In the genomic region with DNA sequence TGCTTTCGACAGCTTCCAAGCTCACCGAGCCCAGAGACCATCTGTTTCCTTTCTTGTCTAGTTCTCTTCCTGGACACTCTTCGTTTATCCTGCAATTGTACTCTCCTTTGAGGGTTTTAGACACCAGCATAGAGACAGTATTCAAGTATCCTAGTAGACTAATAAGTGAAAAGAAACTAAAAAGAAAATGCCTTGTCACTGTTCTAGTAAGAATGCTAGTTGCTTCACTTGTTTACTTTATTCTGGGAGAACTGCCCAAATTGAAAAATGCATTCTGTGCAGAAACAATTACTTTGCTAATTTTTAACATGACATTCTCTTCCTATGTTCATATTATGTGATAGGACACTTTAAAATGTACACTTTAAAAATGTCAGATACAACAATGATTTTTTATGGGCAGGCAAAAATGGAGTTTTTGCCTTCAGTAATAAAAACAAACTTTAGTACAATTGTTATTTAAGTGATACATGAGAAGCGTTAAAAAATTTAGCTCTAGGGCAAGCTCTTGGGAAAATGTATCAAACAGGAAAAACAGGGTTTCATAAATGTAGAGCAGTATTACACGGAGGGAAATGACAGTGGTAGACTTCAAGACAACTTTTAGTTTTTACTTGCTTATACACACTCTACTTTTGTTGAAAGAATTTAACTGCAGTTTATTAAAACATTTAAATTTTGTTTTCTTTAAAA, we compare ENCODE assay signal across 8 cellular contexts. TPM values are rescaled to one million over a fixed set of nuclear protein-coding genes. Genes with fewer than 3 reads are reported as not detected.
DNase-seq lines count a peak whose midpoint lies in the region; ATAC-seq and TF ChIP-seq lines count a peak whose summit lies in the region.

No MANE protein-coding gene starts in this region.

- peaks cover 32% of the 10 kb centered on the region for H3K4me1 Mint-ChIP-seq in activated CD8-positive, alpha-beta T cell treated with anti-CD3 and anti-CD28 coated beads, Interleukin-2, amount 10 ng/mL, durations not matched to agents 7 days and 5 days (ENCODE audit: low read depth)
- peaks cover 10% of the 10 kb centered on the region for H3K4me1 Mint-ChIP-seq in glutamatergic neuron (ENCODE audit: low read depth, unreplicated experiment)

- TF ChIP-seq CTCF in glutamatergic neuron (IDR thresholded peaks at IDR 0.05; ENCODE audit: partially characterized antibody, unreplicated experiment), result no peak

- H3K9me3 Mint-ChIP-seq in activated CD8-positive, alpha-beta T cell treated with anti-CD3 and anti-CD28 coated beads, Interleukin-2, amount 10 ng/mL, durations not matched to agents 7 days and 5 days (ENCODE audit: insufficient read depth), result no peaks in the 10 kb centered on the region
- H3K9me3 Mint-ChIP-seq in glutamatergic neuron (ENCODE audit: unreplicated experiment), result no peaks in the 10 kb centered on the region

- ATAC-seq in HG02938 (IDR thresholded peaks at IDR 0.05; ENCODE audit: unreplicated experiment) (peak; percentile 3), HG03196 (IDR thresholded peaks at IDR 0.05; ENCODE audit: unreplicated experiment) (no peak), HG03439 (IDR thresholded peaks at IDR 0.05; ENCODE audit: unreplicated experiment) (no peak)
- ATAC-seq in activated CD8-positive, alpha-beta T cell treated with anti-CD3 and anti-CD28 coated beads, Interleukin-2, amount 10 ng/mL, durations not matched to agents 7 days and 5 days, result no peak

- H3K4me3 Mint-ChIP-seq in activated CD8-positive, alpha-beta T cell treated with anti-CD3 and anti-CD28 coated beads, Interleukin-2, amount 10 ng/mL, durations not matched to agents 7 days and 5 days, result peak overlapping the region; percentile 95
- peak overlapping the region; percentile 86 for H3K4me3 Mint-ChIP-seq in glutamatergic neuron (ENCODE audit: unreplicated experiment)

- peaks cover 15% of the 10 kb centered on the region for H3K36me3 Mint-ChIP-seq in activated CD8-positive, alpha-beta T cell treated with anti-CD3 and anti-CD28 coated beads, Interleukin-2, amount 10 ng/mL, durations not matched to agents 7 days and 5 days (ENCODE audit: low read depth)
- H3K36me3 Mint-ChIP-seq in glutamatergic neuron (ENCODE audit: unreplicated experiment), result no peaks in the 10 kb centered on the region

- H3K27ac Mint-ChIP-seq in activated CD8-positive, alpha-beta T cell treated with anti-CD3 and anti-CD28 coated beads, Interleukin-2, amount 10 ng/mL, durations not matched to agents 7 days and 5 days, result peak overlapping the region; percentile 94
- peak overlapping the region; percentile 90 for H3K27ac Mint-ChIP-seq in glutamatergic neuron (ENCODE audit: unreplicated experiment)

- CTCF ChIA-PET in activated CD8-positive, alpha-beta T cell treated with anti-CD3 and anti-CD28 coated beads, Interleukin-2, amount 10 ng/mL, durations not matched to agents 7 days and 5 days (lab: Charles Lee), result interaction anchor here (1.1 to 3.6 kb wide), 13 partner anchors 9 to 282 kb away, joined by 3 to 48 read pairs (median 6); no protein-coding TSS in a partner anchor

- peaks cover 8% of the 10 kb centered on the region for H3K27me3 Mint-ChIP-seq in activated CD8-positive, alpha-beta T cell treated with anti-CD3 and anti-CD28 coated beads, Interleukin-2, amount 10 ng/mL, durations not matched to agents 7 days and 5 days (ENCODE audit: low read depth)
- H3K27me3 Mint-ChIP-seq in glutamatergic neuron (ENCODE audit: unreplicated experiment), result peaks cover 2% of the 10 kb centered on the region

- POLR2A ChIA-PET in activated CD8-positive, alpha-beta T cell treated with anti-CD3 and anti-CD28 coated beads, Interleukin-2, amount 10 ng/mL, durations not matched to agents 7 days and 5 days (lab: Charles Lee), result interaction anchor here (1.0 to 2.3 kb wide), 6 partner anchors 11 to 970 kb away, joined by 3 to 25 read pairs (median 10); a partner anchor contains a TSS

- DNase-seq in EH (ENCODE audit: low read depth) (peak; percentile 76), glutamatergic neuron (no peak), pons (ENCODE audit: low spot score) (peak; percentile 52), NCI-H2081 treated with DMSO at 0.1 percent for 48 hours (lab: John Stamatoyannopoulos, UW) (no peak)
- DNase-seq in activated CD8-positive, alpha-beta T cell treated with anti-CD3 and anti-CD28 coated beads, Interleukin-2, amount 10 ng/mL, durations not matched to agents 7 days and 5 days, result no peak

RNA-seq across cellular contexts. Expression of a gene that starts 1.3 kb away (rescaled TPM):
- 10 to 100 TPM; 15.2 to 17.6 TPM for total RNA-seq in activated CD8-positive, alpha-beta T cell treated with anti-CD3 and anti-CD28 coated beads, Interleukin-2, amount 10 ng/mL, durations not matched to agents 7 days and 5 days
- total RNA-seq in glutamatergic neuron (ENCODE audit: unreplicated experiment), result 31.7 TPM

Comparison
In these comparisons a context has a peak if more than half of its experiments do, and no peak if none do; other contexts are left out.
1. DNase-seq: peak in EH (single experiment) and pons (single experiment); none in activated CD8-positive, alpha-beta T cell treated with anti-CD3 and anti-CD28 coated beads, Interleukin-2, amount 10 ng/mL, durations not matched to agents 7 days and 5 days (single experiment), glutamatergic neuron (single experiment) and NCI-H2081 treated with DMSO at 0.1 percent for 48 hours (single experiment).